Comparison of ENCODE assay signal across 14 cellular contexts in genomic region chr12:98372340-98373018, GRCh38.
"Had no signal": no experiment of that assay in that cellular context is flagged by ENCODE, and none has a peak within 500 bp of the region (broad histone marks: within the 10 kb centered on the region; RNA-seq: fewer than 3 reads in every experiment).

No MANE protein-coding gene starts in this region.

- H3K27ac Mint-ChIP-seq: activated naive CD4-positive, alpha-beta T cell treated with anti-CD3 and anti-CD28 coated beads for 36 hours; activated T-helper 17 cell treated with anti-CD3 and anti-CD28 coated beads, Interleukin-2, amount 50 U/mL, for 72 hours; natural killer cell; stimulated activated naive B cell treated with anti-CD40 and anti-IgM and Interleukin-4, amounts not matched to agents 10 μg/mL and 1 μg/mL and 100 μg/mL, for 72 hours had no signal

- ATAC-seq: activated T-helper 17 cell treated with anti-CD3 and anti-CD28 coated beads, Interleukin-2, amount 50 U/mL, for 72 hours; mucosa of descending colon; natural killer cell; sciatic nerve; stimulated activated naive B cell treated with anti-CD40 and anti-IgM and Interleukin-4, amounts not matched to agents 10 μg/mL and 1 μg/mL and 100 μg/mL, for 72 hours had no signal

- H3K4me3 Mint-ChIP-seq: activated naive CD4-positive, alpha-beta T cell treated with anti-CD3 and anti-CD28 coated beads for 36 hours; activated T-helper 17 cell treated with anti-CD3 and anti-CD28 coated beads, Interleukin-2, amount 50 U/mL, for 72 hours; natural killer cell; stimulated activated naive B cell treated with anti-CD40 and anti-IgM and Interleukin-4, amounts not matched to agents 10 μg/mL and 1 μg/mL and 100 μg/mL, for 72 hours had no signal

- H3K27me3 ChIP-seq: colonic mucosa, transverse colon had no signal

- H3K9me3 ChIP-seq: colonic mucosa, mucosa of descending colon, prostate gland, spleen, transverse colon had no signal

- H3K9me3 Mint-ChIP-seq: activated naive CD4-positive, alpha-beta T cell treated with anti-CD3 and anti-CD28 coated beads for 36 hours; activated T-helper 17 cell treated with anti-CD3 and anti-CD28 coated beads, Interleukin-2, amount 50 U/mL, for 72 hours; natural killer cell; stimulated activated naive B cell treated with anti-CD40 and anti-IgM and Interleukin-4, amounts not matched to agents 10 μg/mL and 1 μg/mL and 100 μg/mL, for 72 hours had no signal

- H3K4me1 Mint-ChIP-seq: stimulated activated naive B cell treated with anti-CD40 and anti-IgM and Interleukin-4, amounts not matched to agents 10 μg/mL and 1 μg/mL and 100 μg/mL, for 72 hours had no signal

- H3K4me1 ChIP-seq: colonic mucosa, foreskin keratinocyte, prostate gland, spleen, transverse colon had no signal

- DNase-seq: activated CD4-positive, alpha-beta T cell treated with anti-CD3 and anti-CD28 coated beads for 48 hours; activated naive CD4-positive, alpha-beta T cell treated with anti-CD3 and anti-CD28 coated beads for 36 hours; colonic mucosa; natural killer cell; occipital lobe; spleen; stimulated activated CD4-positive, alpha-beta T cell treated with anti-CD3 and anti-CD28 coated beads, Interleukin-1b, Interleukin-23, amount 100 ng/mL, for 48 hours; stimulated activated naive B cell treated with anti-CD40 and anti-IgM and Interleukin-4, amounts not matched to agents 10 μg/mL and 1 μg/mL and 100 μg/mL, for 72 hours; transverse colon had no signal

- H3K36me3 Mint-ChIP-seq: natural killer cell; stimulated activated naive B cell treated with anti-CD40 and anti-IgM and Interleukin-4, amounts not matched to agents 10 μg/mL and 1 μg/mL and 100 μg/mL, for 72 hours had no signal

- H3K36me3 ChIP-seq: colonic mucosa, prostate gland, spleen, transverse colon had no signal

- H3K27ac ChIP-seq: colonic mucosa, foreskin keratinocyte, prostate gland, spleen, transverse colon had no signal

- H3K4me3 ChIP-seq: colonic mucosa, mucosa of descending colon, prostate gland, spleen, transverse colon had no signal
